8 cellular contexts compared by ENCODE assay signal in the genomic region with DNA sequence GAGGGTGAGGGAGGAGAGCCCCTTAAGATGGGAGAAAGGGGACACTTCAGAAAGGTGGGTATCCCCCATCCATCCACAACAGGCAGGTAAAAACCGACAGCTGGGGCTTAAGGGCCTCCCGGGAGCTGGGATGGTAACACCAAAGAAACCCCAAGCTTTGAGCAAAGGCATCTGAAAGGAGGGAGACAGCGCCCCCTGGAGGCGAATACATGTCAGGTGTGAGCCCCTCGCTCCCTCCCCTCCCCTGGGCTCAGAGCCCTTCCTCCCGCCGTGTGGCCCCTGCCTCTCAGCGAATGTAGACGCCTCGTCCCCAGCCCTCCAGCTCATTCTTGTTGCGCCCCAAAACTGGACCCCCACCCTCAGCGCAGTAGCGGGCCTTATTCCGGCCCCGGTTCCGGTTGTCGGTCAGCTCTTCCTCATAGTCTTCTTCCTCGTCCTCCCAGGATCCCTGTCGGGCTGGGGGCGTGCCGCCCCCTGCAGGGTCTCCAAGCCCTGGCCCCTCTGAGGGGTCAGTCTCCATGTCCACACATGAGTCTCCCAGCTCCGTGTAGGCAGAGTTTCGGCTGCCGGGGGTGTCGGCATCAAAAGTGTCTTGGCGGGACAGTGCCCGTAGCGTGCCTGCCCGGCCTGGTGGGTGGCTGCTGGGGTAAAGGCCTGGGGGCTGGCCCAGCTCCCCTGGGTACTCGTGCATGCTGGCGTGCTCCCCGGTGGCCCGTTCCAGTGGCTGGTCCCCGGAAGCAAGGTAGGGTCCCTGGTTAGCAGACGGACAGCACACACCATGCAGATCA. TPM values are rescaled to one million over a fixed set of nuclear protein-coding genes. Genes with fewer than 3 reads are reported as not detected.
DNase-seq lines count a peak whose midpoint lies in the region; ATAC-seq and TF ChIP-seq lines count a peak whose summit lies in the region.

No MANE protein-coding gene starts in this region.

- TF ChIP-seq RAD21 in HCT116 (IDR thresholded peaks at IDR 0.05; ENCODE audit: low read depth) = peak; percentile 63

- H3K9ac ChIP-seq in HCT116 (ENCODE audit: low read length) = no peak overlapping the region
- peak overlapping the region; percentile 44 for H3K9ac ChIP-seq in NT2/D1 (ENCODE audit: insufficient read length, low read depth)

- CTCF ChIA-PET in HCT116 (lab: Charles Lee) = interaction anchor here (0.6 to 3.4 kb wide), 16 partner anchors 8 to 318 kb away, joined by 3 to 62 read pairs (median 4); a partner anchor contains a TSS

- no peaks in the 10 kb centered on the region for H4K20me1 ChIP-seq in HCT116 (ENCODE audit: insufficient read depth)

- TF ChIP-seq CTCF in HCT116 (IDR thresholded peaks at IDR 0.05 in 2 of 3, conservative IDR thresholded peaks at IDR 0.05 in 1 of 3; ENCODE audit: borderline replicate concordance in 1 of 3, insufficient read depth in 1 of 3, low read depth in 2 of 3, low read length in 2 of 3) (peak in 2 of 3 experiments; percentile 80 to 83; a peak in 4 of 6 replicates), esophagus muscularis mucosa (IDR thresholded peaks at IDR 0.05) (peak; percentile 73 to 86 (median 76)), nephron progenitor cell (IDR thresholded peaks at IDR 0.05) (peak; percentile 94), testis (IDR thresholded peaks at IDR 0.05) (peak; percentile 77 to 93 (median 77))

- no peaks in the 10 kb centered on the region for H3K9me3 ChIP-seq in HCT116 (ENCODE audit: control insufficient read depth in 1 of 2, insufficient read depth in 1 of 2, low read depth in 1 of 2, low read length in 2 of 2)
- no peaks in the 10 kb centered on the region for H3K9me3 ChIP-seq in NT2/D1 (ENCODE audit: insufficient read depth, low read length)
- H3K9me3 ChIP-seq in esophagus muscularis mucosa = no peaks in the 10 kb centered on the region
- H3K9me3 ChIP-seq in testis = no peaks in the 10 kb centered on the region

- H3K4me1 ChIP-seq in HCT116 (ENCODE audit: control insufficient read depth in 1 of 2, insufficient read depth in 2 of 2, low read length in 2 of 2) (peaks cover 5 to 27% of the 10 kb centered on the region in 2 experiments; a peak in 3 of 4 replicates), NT2/D1 (ENCODE audit: insufficient read depth, insufficient read length) (peaks cover 11% of the 10 kb centered on the region), esophagus muscularis mucosa (peaks cover 0 to 16% (median 9%) of the 10 kb centered on the region in 4 donors), testis (no peaks in the 10 kb centered on the region)

- H3K27ac Mint-ChIP-seq in nephron progenitor cell = no peak overlapping the region

- H3K9me3 Mint-ChIP-seq in nephron progenitor cell = no peaks in the 10 kb centered on the region

- no peaks in the 10 kb centered on the region for H3K27me3 ChIP-seq in HCT116 (ENCODE audit: insufficient read depth, low read length)
- H3K27me3 ChIP-seq in NT2/D1 (ENCODE audit: insufficient read depth, insufficient read length) = no peaks in the 10 kb centered on the region
- peaks cover 0 to 8% (median 0%) of the 10 kb centered on the region in 4 donors for H3K27me3 ChIP-seq in esophagus muscularis mucosa
- H3K27me3 ChIP-seq in testis = no peaks in the 10 kb centered on the region

- intact Hi-C loops in HCT116 (cut with micrococcal nuclease) = no loop called here
- intact Hi-C loops in esophagus muscularis mucosa (cut with DNase I) = loop anchor here (5.0 kb wide), 1 partner anchor 193 kb away; no protein-coding TSS in a partner anchor
- intact Hi-C loops in testis (cut with DNase I; ENCODE audit: low total_unique reads) = no loop called here

- H3K36me3 ChIP-seq in HCT116 (ENCODE audit: control insufficient read depth in 1 of 2, insufficient read depth in 2 of 2, low read length in 2 of 2) (peaks cover 3 to 5% of the 10 kb centered on the region in 2 experiments; a peak in 2 of 4 replicates), NT2/D1 (ENCODE audit: insufficient read depth, insufficient read length, low read length) (peaks cover 42% of the 10 kb centered on the region), esophagus muscularis mucosa (peaks cover 10 to 47% (median 23%) of the 10 kb centered on the region in 4 donors), testis (ENCODE audit: low read depth, missing control alignments) (no peaks in the 10 kb centered on the region)

- H3K4me3 ChIP-seq in HCT116 (replicated peaks in 1 of 2; ENCODE audit: low read depth in 1 of 2, low read length in 2 of 2) (no peak overlapping the region), NT2/D1 (ENCODE audit: insufficient read length, low read depth) (no peak overlapping the region), esophagus muscularis mucosa (no peak overlapping the region), testis (peak overlapping the region; percentile 26 to 41)

- POLR2A ChIA-PET in HCT116 (lab: Charles Lee) = interaction anchor here (0.8 kb wide), 1 partner anchor 25 kb away, joined by 3 read pairs; a partner anchor contains a TSS

- 43% methylated on average over 17 of the region's 35 CpGs for WGBS in esophagus muscularis mucosa
- 40 to 50% methylated on average over 30 to 32 of the region's 35 CpGs for WGBS in testis, 2 donors

- H3K9me2 ChIP-seq in HCT116 (ENCODE audit: insufficient read depth) = no peaks in the 10 kb centered on the region

- ATAC-seq in HCT116 (peak; percentile 74), GM19397 (IDR thresholded peaks at IDR 0.05; ENCODE audit: unreplicated experiment) (no peak)

- peaks cover 30% of the 10 kb centered on the region for H3K4me1 Mint-ChIP-seq in nephron progenitor cell

- no peak for TF ChIP-seq EP300 in esophagus muscularis mucosa (IDR thresholded peaks at IDR 0.05)

- RAD21 ChIA-PET in HCT116 (lab: Charles Lee; ENCODE audit: low non-redundant PET in 1 of 2, low total read pairs in 2 of 2, uncharacterized antibody in 2 of 2, unreplicated experiment in 2 of 2) = interaction anchor here in 1 of 2 experiments (1.3 kb wide), 1 partner anchor 22 kb away, joined by 3 read pairs; no protein-coding TSS in a partner anchor

- DNase-seq in AML-193 (lab: John Stamatoyannopoulos, UW) (peak; percentile 78 to 88), HCT116 (ENCODE audit: low read depth, low spot score) (peak; percentile 26), NT2/D1 (ENCODE audit: low read depth, low spot score) (peak; percentile 68), activated T-cell treated with anti-CD3 and anti-CD28 coated beads for 24 hours (ENCODE audit: low read depth) (peak; percentile 56), esophagus muscularis mucosa (ENCODE audit: extremely low spot score) (no peak), nephron progenitor cell (peak; percentile 87), testis (peak; percentile 88)

- peaks cover 11% of the 10 kb centered on the region for H3K27me3 Mint-ChIP-seq in nephron progenitor cell (ENCODE audit: low read depth, poor library complexity)

- H3K4me3 Mint-ChIP-seq in nephron progenitor cell = no peak overlapping the region

- peaks cover 25% of the 10 kb centered on the region for H3K36me3 Mint-ChIP-seq in nephron progenitor cell (ENCODE audit: low read depth)

- no peaks in the 10 kb centered on the region for H3K79me2 ChIP-seq in HCT116 (ENCODE audit: insufficient read depth, low read length)

- TF ChIP-seq POLR2A in HCT116 (IDR thresholded peaks at IDR 0.05; ENCODE audit: borderline replicate concordance, extremely low read depth, insufficient read depth, insufficient read length) = no peak
- no peak for TF ChIP-seq POLR2A in esophagus muscularis mucosa (IDR thresholded peaks at IDR 0.05; ENCODE audit: low read depth)
- TF ChIP-seq POLR2A in testis (IDR thresholded peaks at IDR 0.05) = no peak

- no TSS peak for BruUV-seq in HCT116 (replicated peaks; lab: Mats Ljungman, UMichigan)

- H3K27ac ChIP-seq in HCT116 (ENCODE audit: low read depth, low read length) (no peak overlapping the region), esophagus muscularis mucosa (replicated peaks in 1 of 4) (no peak overlapping the region), testis (no peak overlapping the region)

- no peak overlapping the region for H2AFZ ChIP-seq in HCT116 (ENCODE audit: low read depth, low read length, poor library complexity, severe bottlenecking)

- no peak overlapping the region for H3K4me2 ChIP-seq in HCT116 (ENCODE audit: low read length)

TF ChIP-seq in HCT116, 20 proteins besides CTCF, POLR2A, EP300 and RAD21 (continues in another document):
- TF ChIP-seq, protein P1, sequence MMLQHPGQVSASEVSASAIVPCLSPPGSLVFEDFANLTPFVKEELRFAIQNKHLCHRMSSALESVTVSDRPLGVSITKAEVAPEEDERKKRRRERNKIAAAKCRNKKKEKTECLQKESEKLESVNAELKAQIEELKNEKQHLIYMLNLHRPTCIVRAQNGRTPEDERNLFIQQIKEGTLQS (IDR thresholded peaks at IDR 0.05) = no peak
- TF ChIP-seq SIN3A (IDR thresholded peaks at IDR 0.05; ENCODE audit: low read depth) (no peak), SRF (IDR thresholded peaks at IDR 0.05; ENCODE audit: low read depth) (no peak), JUND (IDR thresholded peaks at IDR 0.05) (no peak)

RNA-seq across cellular contexts. Expression of a gene that starts 9.1 kb away (rescaled TPM):
- total RNA-seq in HCT116 (2021; ENCODE audit: unreplicated experiment) (not detected), esophagus muscularis mucosa (1 to 10 TPM in 1 of 4 donors, not detected in 3; 1.7 TPM), testis (not detected)
- not detected in 2 replicates for polyA plus RNA-seq in HCT116 (2012)
- not detected for polyA plus RNA-seq in testis (ENCODE audit: insufficient read depth, low read depth, low replicate concordance)

RNA-seq across cellular contexts. Expression of a gene that starts 22.4 kb away (rescaled TPM):
- total RNA-seq in HCT116 (2021; ENCODE audit: unreplicated experiment) (13.0 TPM), esophagus muscularis mucosa (1 to 10 TPM; 3.1 to 8.0 (median 5.4) TPM), testis (10 to 100 TPM; 18.1 to 19.8 TPM)
- 5.4 and 6.5 TPM in 2 replicates for polyA plus RNA-seq in HCT116 (2012)
- 11.3 TPM for polyA plus RNA-seq in testis (ENCODE audit: insufficient read depth, low read depth, low replicate concordance)

RNA-seq across cellular contexts. Expression of a gene that starts 23.7 kb away (rescaled TPM):
- total RNA-seq in HCT116 (2021; ENCODE audit: unreplicated experiment) (1.8 TPM), esophagus muscularis mucosa (10 to 100 TPM in 2 of 4 donors, 1 to 10 TPM in 2; 7.5 to 17.0 (median 11.0) TPM), testis (10 to 100 TPM in 1 of 2 donors, 1 to 10 TPM in 1; 9.6 to 14.8 TPM)
- 2.7 TPM in 2 replicates for polyA plus RNA-seq in HCT116 (2012)
- 40.5 TPM for polyA plus RNA-seq in testis (ENCODE audit: insufficient read depth, low read depth, low replicate concordance)

RNA-seq across cellular contexts. Expression of a gene that starts 25.0 kb away (rescaled TPM):
- 2,276 TPM for total RNA-seq in HCT116 (2021; ENCODE audit: unreplicated experiment)
- polyA plus RNA-seq in HCT116 (2012) = 3,114 and 3,168 TPM in 2 replicates
- 1,000 to 10,000 TPM; 1,760 to 2,905 (median 2,361) TPM for total RNA-seq in esophagus muscularis mucosa
- total RNA-seq in testis = 1,000 to 10,000 TPM in 1 of 2 donors, 100 to 1,000 TPM in 1; 954 to 1,719 TPM
- polyA plus RNA-seq in testis (ENCODE audit: insufficient read depth, low read depth, low replicate concordance) = 1,741 TPM

RNA-seq across cellular contexts. Expression of a gene that starts 50.6 kb away (rescaled TPM):
- total RNA-seq in HCT116 (2021; ENCODE audit: unreplicated experiment) (not detected), esophagus muscularis mucosa (under 1 TPM in 2 of 4 donors, not detected in 2; 0.17 to 0.29 TPM), testis (under 1 TPM; 0.24 to 0.37 TPM)
- 0.02 TPM in 1 of 2 replicates, not detected in the other for polyA plus RNA-seq in HCT116 (2012)
- 1.1 TPM for polyA plus RNA-seq in testis (ENCODE audit: insufficient read depth, low read depth, low replicate concordance)

Comparison
In these comparisons a context has a peak if more than half of its experiments do, and no peak if none do; other contexts are left out.
1. H3K4me3 ChIP-seq: peak in testis (2 of 2); none in HCT116 (0 of 2), NT2/D1 (single experiment) and esophagus muscularis mucosa (0 of 4).
2. Peak in every context shown above with its lines, with median percentiles within 50 percentile points of each other: CTCF ChIP-seq.